Comparison of ENCODE assay signal across 2 cellular contexts in genomic region chr18:7177131-7177744, GRCh38.
TF ChIP-seq lines count a peak whose summit lies in the region.

No MANE protein-coding gene starts in this region.

TF ChIP-seq in SK-N-SH, 30 proteins besides CTCF, POLR2A, EP300 and RAD21 (continued from another document):
- TF ChIP-seq RCOR1 (IDR thresholded peaks at IDR 0.05; ENCODE audit: low read length) (0 out of 2 replicates have a peak, but pooled peaks have one; percentile 35), REST (IDR thresholded peaks at IDR 0.05; ENCODE audit: low read depth, low read length) (no peak), EZH2phosphoT487 (IDR thresholded peaks at IDR 0.05; ENCODE audit: borderline replicate concordance, low read depth) (no peak), TEAD4 (IDR thresholded peaks at IDR 0.05; ENCODE audit: borderline replicate concordance, insufficient read depth) (no peak)

TF ChIP-seq in SK-N-SH treated with all-trans-retinoic acid at 6 μM for 48 hours, 23 proteins besides CTCF, POLR2A, EP300 and RAD21 (continued from another document):
- no peak for TF ChIP-seq TSHZ2 (CRISPR knock-in tag; IDR thresholded peaks at IDR 0.05)
TF ChIP-seq in SK-N-SH treated with all-trans-retinoic acid at 6 μM for 48 hours: peak in this region for 0.
